ENCODE assay signal across 8 cellular contexts in the genomic region with DNA sequence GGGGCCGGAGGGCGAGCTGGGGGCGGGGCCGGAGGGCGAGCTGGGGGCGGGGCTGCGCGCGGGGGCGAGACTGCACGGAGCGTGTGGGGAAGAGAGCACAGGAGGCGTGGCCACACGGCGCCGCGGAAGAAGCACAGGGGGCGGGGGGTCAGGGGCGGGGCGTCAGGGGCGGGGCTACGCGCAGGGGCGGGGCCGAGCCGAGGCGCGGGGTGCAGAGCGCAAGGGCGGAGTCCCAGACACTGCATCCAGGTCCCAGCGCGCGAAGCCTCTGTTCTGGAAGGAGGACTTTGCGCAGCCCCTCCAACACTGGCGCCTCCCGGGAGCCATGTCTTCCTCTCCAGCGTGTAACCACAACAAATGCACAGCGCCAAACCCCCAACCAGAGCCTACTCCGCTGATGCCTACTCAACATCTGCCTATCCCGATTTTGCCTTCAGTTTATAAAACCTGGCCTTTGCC.
DNase-seq lines count a peak whose midpoint lies in the region; ATAC-seq and TF ChIP-seq lines count a peak whose summit lies in the region.

No MANE protein-coding gene starts in this region.

- H3K27me3 ChIP-seq in HUES64 (ENCODE audit: insufficient read depth, low read length) (peaks cover 11% of the 10 kb centered on the region), adrenal gland (no peaks in the 10 kb centered on the region), prostate gland (replicated peaks; ENCODE audit: insufficient read depth) (no peaks in the 10 kb centered on the region)

- H3K4me1 Mint-ChIP-seq in CD14-positive monocyte (peaks cover 66% of the 10 kb centered on the region), type B pancreatic cell (ENCODE audit: unreplicated experiment) (peaks cover 50% of the 10 kb centered on the region)

- H3K36me3 Mint-ChIP-seq in CD14-positive monocyte = peaks cover 70 to 83% of the 10 kb centered on the region in 2 donors
- no peaks in the 10 kb centered on the region for H3K36me3 Mint-ChIP-seq in type B pancreatic cell

- H3K9me3 ChIP-seq in HUES64 (ENCODE audit: insufficient read depth, low read depth, low read length) (no peaks in the 10 kb centered on the region), adrenal gland (replicated peaks in 1 of 3) (no peaks in the 10 kb centered on the region), prostate gland (no peaks in the 10 kb centered on the region)

- ATAC-seq in GM21447 (IDR thresholded peaks at IDR 0.05; ENCODE audit: unreplicated experiment) (peak; percentile 61), left cardiac atrium (peak; percentile 92 to 93)

- H3K4me3 Mint-ChIP-seq in CD14-positive monocyte = peak overlapping the region; percentile 64 to 86
- peak overlapping the region; percentile 86 for H3K4me3 Mint-ChIP-seq in type B pancreatic cell

- H3K4me1 ChIP-seq in HUES64 (ENCODE audit: insufficient read depth, low read length) = peaks cover 6% of the 10 kb centered on the region; the same call in 1 of the 2 replicates
- peaks cover 37 to 55% of the 10 kb centered on the region in 2 donors for H3K4me1 ChIP-seq in adrenal gland (replicated peaks in 1 of 2)
- peaks cover 20% of the 10 kb centered on the region for H3K4me1 ChIP-seq in prostate gland (replicated peaks)

- H3K27ac ChIP-seq in HUES64 (ENCODE audit: low read depth, low read length) (no peak overlapping the region), adrenal gland (peak overlapping the region in 2 of 5 donors; percentile 26 to 38), prostate gland (peak overlapping the region in 1 of 2 donors; percentile 84)

- whole genome bisulfite sequencing in HUES64 = 2% methylated on average over 39 of the region's 40 CpGs
- WGBS in adrenal gland, 4 donors = 1 to 2% (median 1%) methylated on average over 8 to 40 of the region's 40 CpGs
- WGBS in prostate gland = 4% methylated on average over 7 of the region's 40 CpGs

- H3K4me3 ChIP-seq in HUES64 (ENCODE audit: low read length) (peak overlapping the region; percentile 44), adrenal gland (peak overlapping the region in 1 of 4 donors; percentile 88), prostate gland (peak overlapping the region; percentile 68 to 91)

- peak; percentile 87 for DNase-seq in CD14-positive monocyte (ENCODE audit: low spot score)
- peak; percentile 84 to 90 (median 86) for DNase-seq in T-helper 1 cell
- peak; percentile 91 to 94 (median 92) for DNase-seq in adrenal gland
- peak; percentile 94 for DNase-seq in left cardiac atrium
- DNase-seq in prostate gland (ENCODE audit: low spot score) = peak; percentile 92
- peak; percentile 92 for DNase-seq in type B pancreatic cell (ENCODE audit: extremely low spot score, unreplicated experiment)

- H3K36me3 ChIP-seq in HUES64 (ENCODE audit: insufficient read depth, low read length) = no peaks in the 10 kb centered on the region
- no peaks in the 10 kb centered on the region for H3K36me3 ChIP-seq in adrenal gland (replicated peaks in 1 of 2)
- no peaks in the 10 kb centered on the region for H3K36me3 ChIP-seq in prostate gland

- intact Hi-C loops in CD14-positive monocyte (cut with micrococcal nuclease) (loop anchor here in 1 of 2 donors (10.0 kb wide), 1 partner anchor 517 kb away; a partner anchor contains a TSS), adrenal gland (cut with DNase I) (no loop called here), left cardiac atrium (cut with DNase I) (no loop called here), prostate gland (cut with DNase I) (loop anchor here (5.0 kb wide), 1 partner anchor 35 kb away; no protein-coding TSS in a partner anchor)

- peak overlapping the region; percentile 58 for H3K9ac ChIP-seq in HUES64 (ENCODE audit: low read depth, low read length)

- H3K27me3 Mint-ChIP-seq in CD14-positive monocyte (ENCODE audit: low read depth in 3 of 3) (peaks cover 5 to 17% (median 16%) of the 10 kb centered on the region in 3 donors), type B pancreatic cell (peaks cover 2% of the 10 kb centered on the region)

- H3K9me3 Mint-ChIP-seq in CD14-positive monocyte = peaks cover 0 to 2% (median 0%) of the 10 kb centered on the region in 7 donors
- H3K9me3 Mint-ChIP-seq in type B pancreatic cell = no peaks in the 10 kb centered on the region

- TF ChIP-seq CTCF in CD14-positive monocyte (IDR thresholded peaks at IDR 0.05) (no peak), adrenal gland (IDR thresholded peaks at IDR 0.05) (no peak), prostate gland (IDR thresholded peaks at IDR 0.05) (no peak), type B pancreatic cell (conservative IDR thresholded peaks at IDR 0.05) (no peak)

- H3K27ac Mint-ChIP-seq in CD14-positive monocyte (peak overlapping the region in 4 of 7 donors; percentile 31 to 52 (median 46)), type B pancreatic cell (peak overlapping the region; percentile 74)

- no peak for TF ChIP-seq POLR2A in adrenal gland (IDR thresholded peaks at IDR 0.05)
- peak; percentile 17 for TF ChIP-seq POLR2A in prostate gland (IDR thresholded peaks at IDR 0.05)
